In the genomic region with DNA sequence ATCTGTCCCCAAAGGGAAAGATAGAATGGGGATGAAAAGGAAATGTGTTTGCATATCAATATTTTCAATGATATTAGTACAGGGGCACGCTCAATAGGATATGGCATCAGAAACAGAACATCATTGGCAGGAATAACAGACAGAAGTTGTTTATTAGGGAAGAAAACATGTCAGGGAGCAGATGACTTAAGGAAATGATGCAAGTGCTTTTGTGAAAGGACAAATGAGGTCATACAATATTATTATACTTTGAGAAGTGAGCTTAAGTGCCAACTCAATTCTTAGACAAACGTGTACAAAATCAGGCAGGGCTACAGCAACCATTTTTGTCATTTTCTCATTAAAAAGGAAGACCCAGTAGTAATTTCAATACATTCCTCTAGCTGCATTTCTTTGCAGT, we compare ENCODE assay signal across 11 cellular contexts.
A peak's percentile ranks its signal among the peaks of the same experiment; 100 is the strongest.
DNase-seq lines count a peak whose midpoint lies in the region; ATAC-seq and TF ChIP-seq lines count a peak whose summit lies in the region.
"Had no signal": no experiment of that assay in that cellular context is flagged by ENCODE, and none has a peak within 500 bp of the region (broad histone marks: within the 10 kb centered on the region; RNA-seq: fewer than 3 reads in every experiment).

No MANE protein-coding gene starts in this region.

- no peaks in the 10 kb centered on the region for H3K9me3 ChIP-seq in SK-N-MC (ENCODE audit: low read depth, low read length)
- H3K9me3 ChIP-seq in psoas muscle: no peaks in the 10 kb centered on the region

- TF ChIP-seq CTCF in psoas muscle (IDR thresholded peaks at IDR 0.05): no peak

- H3K4me3 ChIP-seq in SK-N-MC (peak overlapping the region; percentile 40), psoas muscle (peak overlapping the region; percentile 55)

- DNase-seq in DMS53 (lab: John Stamatoyannopoulos, UW) (peak; percentile 54), SK-N-MC (ENCODE audit: low read depth, low spot score) (no peak), fibroblast of peridontal ligament (ENCODE audit: extremely low read depth) (peak; percentile 75), psoas muscle (no peak), GM19238 (ENCODE audit: insufficient read length, low spot score) (no peak)
- DNase-seq: SHP77; stimulated activated CD8-positive, alpha-beta memory T cell treated with anti-CD3 and anti-CD28 coated beads, Interleukin-4, amount 100 ng/mL, for 48 hours had no signal

- H3K36me3 ChIP-seq in SK-N-MC (ENCODE audit: insufficient read depth, low read length): peaks cover 23% of the 10 kb centered on the region
- H3K36me3 ChIP-seq in psoas muscle (ENCODE audit: insufficient read depth in 1 of 2, low read depth in 1 of 2): no peaks in the 10 kb centered on the region

- intact Hi-C loops in psoas muscle (cut with DNase I): no loop called here

- H3K27ac ChIP-seq in SK-N-MC (peak overlapping the region; percentile 94), psoas muscle (peak overlapping the region; percentile 95)

- H3K9ac ChIP-seq in SK-N-MC (ENCODE audit: insufficient read length): peak overlapping the region; percentile 71

- peaks cover 53% of the 10 kb centered on the region for H3K4me1 ChIP-seq in psoas muscle

- WGBS in psoas muscle, 3 donors: 11 to 31% (median 17%) methylated on average over 2 of the region's 2 CpGs

- no peaks in the 10 kb centered on the region for H3K27me3 ChIP-seq in psoas muscle (ENCODE audit: insufficient read depth in 3 of 3, low read length in 2 of 3)

- ATAC-seq in psoas muscle (peak; percentile 25 to 74 (median 50)), HG03095 (IDR thresholded peaks at IDR 0.05; ENCODE audit: unreplicated experiment) (no peak), GM21737 (IDR thresholded peaks at IDR 0.05; ENCODE audit: unreplicated experiment) (no peak), GM21786 (IDR thresholded peaks at IDR 0.05; ENCODE audit: unreplicated experiment) (no peak)
- ATAC-seq: natural killer cell treated with Interleukin-12 subunit alpha and Interleukin-12 subunit beta and Interleukin-15 and Interleukin-18, amount 100 ng/mL, for 72 hours had no signal

Comparison
In these comparisons a context has a peak if more than half of its experiments do, and no peak if none do; other contexts are left out.
1. DNase-seq: peak in DMS53 (single experiment) and fibroblast of peridontal ligament (single experiment); none in SK-N-MC (single experiment), psoas muscle (0 of 2) and GM19238 (single experiment).
2. ATAC-seq: peak in psoas muscle (4 of 4); none in HG03095 (single experiment), GM21737 (single experiment) and GM21786 (single experiment).